ENCODE assay signal across 8 cellular contexts in genomic region chr1:93846929-93847810, GRCh38. TPM values are rescaled to one million over a fixed set of nuclear protein-coding genes. Genes with fewer than 3 reads are reported as not detected.
DNase-seq lines count a peak whose midpoint lies in the region; ATAC-seq, FAIRE-seq and TF ChIP-seq lines count a peak whose summit lies in the region.

No MANE protein-coding gene starts in this region.

- in situ Hi-C loops in ACHN (cut with HindIII; ENCODE audit: low pct_ligation_motif_present, low pct_unique_long_range_greater_than_20kb, low sequenced_read_pairs) = no loop called here

- 0 to 1% (median 0%) methylated on average over 81 to 97 of the region's 99 CpGs for WGBS in small intestine, 3 donors

- peak; percentile 82 for DNase-seq in ACHN
- DNase-seq in NCI-H2171 (lab: John Stamatoyannopoulos, UW) = peak; percentile 49
- peak; percentile 88 for DNase-seq in breast epithelium (ENCODE audit: low spot score in 2 of 2)
- DNase-seq in iPS-NIHi7 (ENCODE audit: extremely low spot score) = peak; percentile 81
- DNase-seq in small intestine = peak; percentile 91

- intact Hi-C loops in breast epithelium (cut with DNase I; ENCODE audit: low total_unique reads) = loop anchor here (10.0 kb wide), 1 partner anchor 222 kb away; no protein-coding TSS in a partner anchor

- H3K4me3 ChIP-seq in breast epithelium (peak overlapping the region; percentile 62 to 90 (median 74)), small intestine (ENCODE audit: low read depth in 1 of 2, low read length in 2 of 2) (peak overlapping the region; percentile 75 to 78)

- peak; percentile 13 for TF ChIP-seq POLR2A in breast epithelium (IDR thresholded peaks at IDR 0.05)

- peak; percentile 3; the same call in 1 of the 2 replicates for TF ChIP-seq CTCF in VCaP (conservative IDR thresholded peaks at IDR 0.05)
- TF ChIP-seq CTCF in breast epithelium (IDR thresholded peaks at IDR 0.05) = peak in 1 of 3 donors; percentile 12

- FAIRE-seq in small intestine (lab: Jason Lieb, UNC) = no peak

- H3K4me1 ChIP-seq in breast epithelium (peaks cover 0 to 2% of the 10 kb centered on the region in 2 donors), small intestine (ENCODE audit: control insufficient read depth in 2 of 2, insufficient read depth in 1 of 2, low read depth in 1 of 2, low read length in 1 of 2) (peaks cover 0 to 3% of the 10 kb centered on the region in 2 donors)

- H3K27ac ChIP-seq in VCaP (peak overlapping the region; percentile 92), breast epithelium (peak overlapping the region; percentile 95 to 98), small intestine (ENCODE audit: low read depth in 1 of 2, low read length in 1 of 2) (peak overlapping the region; percentile 86 to 94)

- no peaks in the 10 kb centered on the region for H3K36me3 ChIP-seq in breast epithelium
- H3K36me3 ChIP-seq in small intestine (ENCODE audit: control insufficient read depth in 2 of 2, insufficient read depth in 2 of 2, low read length in 2 of 2) = no peaks in the 10 kb centered on the region

- ATAC-seq in GM18868 (IDR thresholded peaks at IDR 0.05; ENCODE audit: unreplicated experiment) = peak; percentile 69
- ATAC-seq in HG03108 (IDR thresholded peaks at IDR 0.05; ENCODE audit: unreplicated experiment) = peak; percentile 67

- H3K9me3 ChIP-seq in breast epithelium = no peaks in the 10 kb centered on the region
- H3K9me3 ChIP-seq in small intestine (ENCODE audit: control insufficient read depth, low read depth) = no peaks in the 10 kb centered on the region

- no peaks in the 10 kb centered on the region for H3K27me3 ChIP-seq in breast epithelium
- no peaks in the 10 kb centered on the region for H3K27me3 ChIP-seq in small intestine (ENCODE audit: control insufficient read depth in 2 of 2, insufficient read depth in 2 of 2, low read length in 2 of 2)

RNA-seq across cellular contexts. Expression of gene DNTTIP2, which starts 31.8 kb away (rescaled TPM):
- 10 to 100 TPM; 28.2 to 38.3 (median 30.5) TPM for total RNA-seq in breast epithelium
- polyA plus RNA-seq in small intestine = 10 to 100 TPM; 31.0 to 60.8 (median 43.2) TPM

Comparison
In these comparisons a context has a peak if more than half of its experiments do, and no peak if none do; other contexts are left out.
1. Peak in every context shown above with its lines: DNase-seq, ATAC-seq, H3K4me3 ChIP-seq and H3K27ac ChIP-seq.